16 cellular contexts compared by ENCODE assay signal in the genomic region with DNA sequence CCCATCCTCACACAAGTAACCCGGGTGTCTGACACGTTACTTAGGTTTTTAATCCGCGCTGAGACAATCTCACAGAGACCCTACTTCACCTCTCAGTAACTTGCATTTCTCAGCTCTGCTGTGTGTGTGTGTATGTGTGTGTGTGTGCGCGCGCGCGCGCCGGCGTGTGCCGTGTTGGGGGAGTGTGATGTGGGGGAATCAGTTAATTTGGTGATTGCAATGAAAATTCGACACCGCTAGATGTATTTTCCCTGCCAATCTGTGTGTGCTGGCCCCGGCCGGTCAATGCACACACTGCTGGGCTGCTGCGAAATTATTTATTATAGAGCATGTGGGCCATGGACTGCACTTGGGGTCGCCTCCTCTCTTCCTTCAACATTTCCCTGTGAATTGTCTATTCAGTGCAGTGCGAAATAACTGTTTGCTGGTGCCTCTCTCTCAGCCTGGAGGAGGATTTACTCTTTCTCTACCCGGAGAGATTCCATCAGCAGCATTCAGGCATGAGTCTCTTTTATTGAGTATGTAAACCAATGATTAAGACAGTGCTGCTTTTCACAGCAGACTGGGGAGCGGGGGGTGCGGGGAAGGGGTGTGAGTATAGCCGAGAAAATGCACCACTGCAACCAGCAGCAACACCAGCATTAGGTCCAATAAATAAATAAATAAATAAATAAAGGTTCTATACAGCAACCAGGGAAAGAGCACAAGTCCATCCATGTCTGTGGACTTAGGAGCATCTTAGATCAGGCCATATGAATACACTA. TPM values are rescaled to one million over a fixed set of nuclear protein-coding genes. Genes with fewer than 3 reads are reported as not detected.
DNase-seq lines count a peak whose midpoint lies in the region; ATAC-seq and TF ChIP-seq lines count a peak whose summit lies in the region.
"Had no signal": no experiment of that assay in that cellular context is flagged by ENCODE, and none has a peak within 500 bp of the region (broad histone marks: within the 10 kb centered on the region; RNA-seq: fewer than 3 reads in every experiment).

No MANE protein-coding gene starts in this region.

- WGBS in heart left ventricle, 4 donors, result 9 to 28% (median 11%) methylated on average over 24 of the region's 24 CpGs
- WGBS in ectodermal cell, 2 experiments, result 14 to 23% methylated on average over 20 to 23 of the region's 24 CpGs

- H3K36me3 ChIP-seq in cardiac muscle cell (no peaks in the 10 kb centered on the region), heart left ventricle (no peaks in the 10 kb centered on the region), ectodermal cell (ENCODE audit: control insufficient read depth, insufficient read depth, low read length) (no peaks in the 10 kb centered on the region)
- H3K36me3 ChIP-seq: MG63, transverse colon had no signal

- ATAC-seq in heart left ventricle, result no peak
- ATAC-seq: A549, PC-3, T-cell had no signal

- DNase-seq in cardiac muscle cell (ENCODE audit: low read depth in 1 of 2, low spot score in 1 of 2) (no peak), heart left ventricle (no peak), superior temporal gyrus (ENCODE audit: extremely low spot score) (peak; percentile 66), NOMO-1 treated with dmso at 0.1 percent for 144 hours (lab: John Stamatoyannopoulos, UW; ENCODE audit: unreplicated experiment) (no peak), hepatic stellate cell (ENCODE audit: low spot score) (no peak)
- no peak for DNase-seq in stimulated activated naive CD4-positive, alpha-beta T cell treated with Interleukin-2 at 50 U/mL for 16 hours (lab: John Stamatoyannopoulos, UW)
- DNase-seq: activated CD4-positive, CD25-positive, alpha-beta regulatory T cell treated with anti-CD3 and anti-CD28 coated beads, Interleukin-2, amount 50 U/mL, for 72 hours; MG63; naive B cell; PC-3; T-cell; transverse colon had no signal

- peaks cover 42% of the 10 kb centered on the region for H3K4me1 Mint-ChIP-seq in nephron

- TF ChIP-seq CTCF in cardiac muscle cell (IDR thresholded peaks at IDR 0.05; ENCODE audit: low read depth, low read length) (no peak), heart left ventricle (IDR thresholded peaks at IDR 0.05) (no peak), nephron (IDR thresholded peaks at IDR 0.05; ENCODE audit: unreplicated experiment in 3 of 3) (no peak)

- H3K4me1 ChIP-seq in cardiac muscle cell (ENCODE audit: low read depth), result peaks cover 5% of the 10 kb centered on the region
- peaks cover 0 to 26% (median 7%) of the 10 kb centered on the region in 12 donors for H3K4me1 ChIP-seq in heart left ventricle
- peaks cover 21% of the 10 kb centered on the region for H3K4me1 ChIP-seq in ectodermal cell (ENCODE audit: control insufficient read depth, insufficient read depth, low read length)

- peaks cover 40% of the 10 kb centered on the region for H3K27me3 ChIP-seq in cardiac muscle cell
- peaks cover 11 to 46% (median 32%) of the 10 kb centered on the region in 9 donors for H3K27me3 ChIP-seq in heart left ventricle
- peaks cover 9% of the 10 kb centered on the region for H3K27me3 ChIP-seq in ectodermal cell (ENCODE audit: control insufficient read depth, insufficient read depth, low read length, poor library complexity, severe bottlenecking)

- peaks cover 51% of the 10 kb centered on the region for H3K27me3 Mint-ChIP-seq in nephron (ENCODE audit: low read depth)

- TF ChIP-seq POLR2A in heart left ventricle (IDR thresholded peaks at IDR 0.05), result no peak

- H3K9me3 ChIP-seq in cardiac muscle cell (ENCODE audit: low read depth) (no peaks in the 10 kb centered on the region), heart left ventricle (no peaks in the 10 kb centered on the region), ectodermal cell (ENCODE audit: control insufficient read depth, low read length) (no peaks in the 10 kb centered on the region)
- H3K9me3 ChIP-seq: A549, MG63, transverse colon had no signal

- H3K4me3 Mint-ChIP-seq in nephron, result peak overlapping the region; percentile 86 to 92 (median 86)

- no peak overlapping the region for H3K27ac ChIP-seq in cardiac muscle cell
- H3K27ac ChIP-seq in heart left ventricle, result no peak overlapping the region
- no peak overlapping the region for H3K27ac ChIP-seq in ectodermal cell (ENCODE audit: insufficient read depth, low read depth, low read length, poor library complexity, severe bottlenecking)
- H3K27ac ChIP-seq: A549, transverse colon had no signal

- intact Hi-C loops in heart left ventricle (cut with DNase I), result no loop called here

- H3K4me3 ChIP-seq in cardiac muscle cell (peak overlapping the region; percentile 3), heart left ventricle (no peak overlapping the region), ectodermal cell (ENCODE audit: insufficient read depth, low read depth, low read length) (peak overlapping the region; percentile 63)
- H3K4me3 ChIP-seq: A549, MG63, transverse colon had no signal

- no peaks in the 10 kb centered on the region for H3K36me3 Mint-ChIP-seq in nephron (ENCODE audit: low read depth)
- H3K36me3 Mint-ChIP-seq: T-cell had no signal

- no peak overlapping the region for H3K27ac Mint-ChIP-seq in nephron
- H3K27ac Mint-ChIP-seq: naive B cell, T-cell had no signal

- no peaks in the 10 kb centered on the region for H3K9me3 Mint-ChIP-seq in nephron

RNA-seq across cellular contexts. Expression of a gene that starts 2.9 kb away (rescaled TPM):
- total RNA-seq in cardiac muscle cell (0.15 and 1.2 TPM in 2 replicates), heart left ventricle (1 to 10 TPM in 4 of 9 donors, under 1 TPM in 5; 0.19 to 2.3 (median 0.79) TPM)
- polyA plus RNA-seq in cardiac muscle cell (0.30 and 0.40 TPM in 2 replicates), heart left ventricle (under 1 TPM; 0.19 to 0.42 TPM)
- polyA plus RNA-seq in ectodermal cell (2013, experiment 1 of 4), result 8.0 TPM
- polyA plus RNA-seq in ectodermal cell (2013, experiment 2 of 4), result 9.7 TPM
- polyA plus RNA-seq in ectodermal cell (2013, experiment 3 of 4), result 7.5 TPM
- 13.4 TPM for polyA plus RNA-seq in ectodermal cell (2013, experiment 4 of 4)
- total RNA-seq: HT1080 had no signal

Comparison
In these comparisons a context has a peak if more than half of its experiments do, and no peak if none do; other contexts are left out.
1. H3K4me3 ChIP-seq: peak in cardiac muscle cell (single experiment) and ectodermal cell (single experiment); none in heart left ventricle (0 of 12).